ENCODE assay signal across 11 cellular contexts in genomic region chr11:34355726-34356125, GRCh38. TPM values are rescaled to one million over a fixed set of nuclear protein-coding genes. Genes with fewer than 3 reads are reported as not detected.
DNase-seq lines count a peak whose midpoint lies in the region; ATAC-seq and TF ChIP-seq lines count a peak whose summit lies in the region.
"Had no signal": no experiment of that assay in that cellular context is flagged by ENCODE, and none has a peak within 500 bp of the region (broad histone marks: within the 10 kb centered on the region; RNA-seq: fewer than 3 reads in every experiment).

No MANE protein-coding gene starts in this region.

- no peak for ATAC-seq in naive thymus-derived CD8-positive, alpha-beta T cell
- ATAC-seq in HG02678 (IDR thresholded peaks at IDR 0.05; ENCODE audit: unreplicated experiment), result no peak
- ATAC-seq in GM18909 (IDR thresholded peaks at IDR 0.05; ENCODE audit: poor library complexity, unreplicated experiment), result no peak

- H3K4me3 ChIP-seq in BLaER1 treated with 17β-estradiol and CSF1 and Interleukin-3, amounts not matched to agents 10 nM and 100 nM, result peak overlapping the region in 4 of 10 experiments; percentile 57 to 77 (median 70); a peak in 5 of 20 replicates
- peak overlapping the region; percentile 65; the same call in 1 of the 2 replicates for H3K4me3 ChIP-seq in HUES48 (ENCODE audit: low read depth, low read length)
- H3K4me3 ChIP-seq in dorsolateral prefrontal cortex, result peak overlapping the region in 52 of 59 donors; percentile 44 to 92 (median 74)

- H3K27ac Mint-ChIP-seq in naive thymus-derived CD8-positive, alpha-beta T cell, result no peak overlapping the region

- no peaks in the 10 kb centered on the region for H3K9me3 Mint-ChIP-seq in naive thymus-derived CD8-positive, alpha-beta T cell

- no peak overlapping the region for H3K27ac ChIP-seq in BLaER1 treated with 17β-estradiol and CSF1 and Interleukin-3, amounts not matched to agents 10 nM and 100 nM
- no peak overlapping the region for H3K27ac ChIP-seq in HUES48 (ENCODE audit: low read depth, low read length)
- H3K27ac ChIP-seq in dorsolateral prefrontal cortex, result no peak overlapping the region
- H3K27ac ChIP-seq: adrenal gland had no signal

- POLR2A ChIA-PET in naive thymus-derived CD8-positive, alpha-beta T cell (lab: Charles Lee), result interaction anchor here (0.6 to 3.8 kb wide), 3 partner anchors 16 to 181 kb away, joined by 3 to 30 read pairs (median 3); no protein-coding TSS in a partner anchor

- H3K27me3 Mint-ChIP-seq in naive thymus-derived CD8-positive, alpha-beta T cell, result peaks cover 36 to 69% (median 43%) of the 10 kb centered on the region in 5 donors

- 0 out of 22 replicates have a peak, but pooled peaks cover 0 to 3% (median 0%) of the 10 kb centered on the region in 11 experiments for H3K36me3 ChIP-seq in BLaER1 treated with 17β-estradiol and CSF1 and Interleukin-3, amounts not matched to agents 10 nM and 100 nM
- no peaks in the 10 kb centered on the region for H3K36me3 ChIP-seq in HUES48 (ENCODE audit: control insufficient read depth, insufficient read depth, low read length)
- H3K36me3 ChIP-seq: adrenal gland had no signal

- DNase-seq in dorsolateral prefrontal cortex, result no peak
- DNase-seq in naive thymus-derived CD8-positive, alpha-beta T cell, result no peak
- no peak for DNase-seq in dermis blood vessel endothelial cell
- no peak for DNase-seq in NCI-H345 (lab: John Stamatoyannopoulos, UW)
- DNase-seq: NCI-H1436, small intestine had no signal

- H4K20me1 ChIP-seq in BLaER1 treated with 17β-estradiol and CSF1 and Interleukin-3, amounts not matched to agents 10 nM and 100 nM, result peaks cover 0 to 59% (median 21%) of the 10 kb centered on the region in 11 experiments; a peak in 19 of 22 replicates

- H3K4me1 Mint-ChIP-seq in naive thymus-derived CD8-positive, alpha-beta T cell, result peaks cover 15 to 34% (median 24%) of the 10 kb centered on the region in 4 donors

- no peak overlapping the region for H3K9ac ChIP-seq in BLaER1 treated with 17β-estradiol and CSF1 and Interleukin-3, amounts not matched to agents 10 nM and 100 nM
- no peak overlapping the region for H3K9ac ChIP-seq in HUES48 (ENCODE audit: low read depth, low read length)

- H3K27me3 ChIP-seq in BLaER1 treated with 17β-estradiol and CSF1 and Interleukin-3, amounts not matched to agents 10 nM and 100 nM, result peaks cover 32 to 44% (median 34%) of the 10 kb centered on the region in 11 experiments
- peaks cover 37% of the 10 kb centered on the region for H3K27me3 ChIP-seq in HUES48 (ENCODE audit: control insufficient read depth, insufficient read depth, low read length)
- peaks cover 0 to 4% (median 0%) of the 10 kb centered on the region in 45 donors for H3K27me3 ChIP-seq in dorsolateral prefrontal cortex
- H3K27me3 ChIP-seq: adrenal gland had no signal

- no peak for TF ChIP-seq CTCF in dorsolateral prefrontal cortex (IDR thresholded peaks at IDR 0.05 in 54 of 56, conservative IDR thresholded peaks at IDR 0.05 in 2 of 56; ENCODE audit: low read depth in 1 of 56, partially characterized antibody in 56 of 56)

- H3K4me1 ChIP-seq in BLaER1 treated with 17β-estradiol and CSF1 and Interleukin-3, amounts not matched to agents 10 nM and 100 nM, result peaks cover 21 to 39% (median 27%) of the 10 kb centered on the region in 10 experiments
- H3K4me1 ChIP-seq in HUES48 (ENCODE audit: control insufficient read depth, insufficient read depth, low read length), result peaks cover 12% of the 10 kb centered on the region

- no peaks in the 10 kb centered on the region for H3K36me3 Mint-ChIP-seq in naive thymus-derived CD8-positive, alpha-beta T cell

- peak overlapping the region in 7 of 10 donors; percentile 62 to 91 (median 87) for H3K4me3 Mint-ChIP-seq in naive thymus-derived CD8-positive, alpha-beta T cell

- intact Hi-C loops in dorsolateral prefrontal cortex (cut with DNase I), result loop anchor here (2.0 to 10.0 kb wide), 4 partner anchors 93 to 539 kb away; partner anchors contain the start of gene NAT10 (in 2 of the 2)

- H3K9me3 ChIP-seq in BLaER1 treated with 17β-estradiol and CSF1 and Interleukin-3, amounts not matched to agents 10 nM and 100 nM (replicated peaks in 1 of 11), result no peaks in the 10 kb centered on the region; a peak in 1 of 22 replicates
- H3K9me3 ChIP-seq in HUES48 (ENCODE audit: control insufficient read depth, insufficient read depth, low read length), result no peaks in the 10 kb centered on the region
- H3K9me3 ChIP-seq: adrenal gland had no signal

- peak overlapping the region in 10 of 11 experiments; percentile 92 to 100 (median 100); a peak in 15 of 22 replicates for H3K4me2 ChIP-seq in BLaER1 treated with 17β-estradiol and CSF1 and Interleukin-3, amounts not matched to agents 10 nM and 100 nM

RNA-seq across cellular contexts. Expression of gene ABTB2, which starts 2.1 kb away (rescaled TPM):
- 10 to 100 TPM in 16 of 120 experiments, 1 to 10 TPM in 104; 3.4 to 16.8 (median 6.8) TPM for total RNA-seq in dorsolateral prefrontal cortex
- under 1 TPM; 0.69 to 0.81 TPM for total RNA-seq in naive thymus-derived CD8-positive, alpha-beta T cell
- polyA plus RNA-seq in naive thymus-derived CD8-positive, alpha-beta T cell, result under 1 TPM in 1 of 3 donors, not detected in 2; 0.05 TPM
- 0.23 and 0.34 TPM in 2 replicates for total RNA-seq in dermis blood vessel endothelial cell
